ENCODE assay signal across 24 cellular contexts in the genomic region with DNA sequence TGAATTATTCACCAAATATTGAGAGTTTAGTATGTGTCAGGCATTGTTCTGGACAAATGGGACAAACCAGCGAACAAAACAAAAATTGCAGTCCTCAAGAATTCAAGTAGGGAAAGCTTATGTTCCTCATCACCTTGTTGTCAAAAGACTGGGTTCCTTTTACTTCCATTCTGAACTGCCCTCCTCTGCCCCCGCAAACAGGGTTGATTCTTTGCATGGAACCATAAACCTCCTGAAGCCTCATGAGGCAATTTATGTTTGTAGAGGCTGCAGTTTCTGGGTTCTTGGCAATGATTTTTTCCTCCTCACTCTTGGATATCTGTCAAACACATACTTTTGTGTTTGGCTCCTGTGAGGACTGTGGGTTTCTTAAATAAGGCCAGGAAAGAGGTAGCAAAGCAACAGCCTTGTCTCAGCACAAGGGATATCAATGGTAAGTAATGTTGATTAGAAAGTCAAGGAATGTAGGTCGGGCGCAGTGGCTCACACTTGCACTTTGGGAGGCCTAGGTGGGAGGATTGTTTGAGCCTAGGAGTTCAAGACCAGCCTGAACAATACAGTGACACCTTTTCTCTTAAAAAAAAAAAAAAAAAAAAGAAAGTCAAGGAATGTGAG. TPM values are rescaled to one million over a fixed set of nuclear protein-coding genes. Genes with fewer than 3 reads are reported as not detected.
DNase-seq lines count a peak whose midpoint lies in the region; ATAC-seq, FAIRE-seq and TF ChIP-seq lines count a peak whose summit lies in the region.
"Had no signal": no experiment of that assay in that cellular context is flagged by ENCODE, and none has a peak within 500 bp of the region (broad histone marks: within the 10 kb centered on the region; RNA-seq: fewer than 3 reads in every experiment).

No MANE protein-coding gene starts in this region.

- H3K4me3 Mint-ChIP-seq in astrocyte (ENCODE audit: unreplicated experiment) (no peak overlapping the region), neural progenitor cell (no peak overlapping the region)
- H3K4me3 Mint-ChIP-seq: activated CD8-positive, alpha-beta T cell treated with anti-CD3 and anti-CD28 coated beads, Interleukin-2, amount 10 ng/mL, durations not matched to agents 7 days and 5 days; activated naive CD4-positive, alpha-beta T cell treated with anti-CD3 and anti-CD28 coated beads for 36 hours; activated T-cell treated with anti-CD3 and anti-CD28 coated beads, Interleukin-2, amount 50 U/mL, for 24 hours had no signal

- H3K4me3 ChIP-seq in AG04450 (ENCODE audit: low read depth, low read length), result no peak overlapping the region
- H3K4me3 ChIP-seq in astrocyte (ENCODE audit: insufficient read depth, low read depth, low read length), result no peak overlapping the region
- H3K4me3 ChIP-seq in fibroblast of pulmonary artery (replicated peaks; ENCODE audit: low read depth, low read length), result no peak overlapping the region
- H3K4me3 ChIP-seq in neural progenitor cell, result no peak overlapping the region
- H3K4me3 ChIP-seq: BLaER1 had no signal

- TF ChIP-seq CTCF in AG04450 (IDR thresholded peaks at IDR 0.05; ENCODE audit: low read depth, low read length) (no peak), astrocyte (IDR thresholded peaks at IDR 0.05; ENCODE audit: insufficient read depth, low read depth, low read length) (no peak), fibroblast of pulmonary artery (IDR thresholded peaks at IDR 0.05; ENCODE audit: low read length, missing control alignments) (no peak), neural progenitor cell (IDR thresholded peaks at IDR 0.05) (no peak)

- no peaks in the 10 kb centered on the region for H3K9me3 Mint-ChIP-seq in astrocyte (ENCODE audit: unreplicated experiment)
- no peaks in the 10 kb centered on the region for H3K9me3 Mint-ChIP-seq in neural progenitor cell
- H3K9me3 Mint-ChIP-seq: activated naive CD4-positive, alpha-beta T cell treated with anti-CD3 and anti-CD28 coated beads for 36 hours; activated T-cell treated with anti-CD3 and anti-CD28 coated beads, Interleukin-2, amount 50 U/mL, for 24 hours had no signal

- no peak for DNase-seq in AG04450 (ENCODE audit: low read depth, low spot score)
- peak; percentile 74 for DNase-seq in astrocyte (ENCODE audit: low read depth)
- peak; percentile 62 for DNase-seq in fibroblast of pulmonary artery (ENCODE audit: low read depth)
- DNase-seq in neural progenitor cell (ENCODE audit: low spot score), result no peak
- no peak for DNase-seq in AML-193 (lab: John Stamatoyannopoulos, UW)
- no peak for DNase-seq in stimulated activated CD4-positive, alpha-beta T cell treated with anti-CD3 and anti-CD28 coated beads, Interleukin-2, amount 100 ng/mL, for 48 hours
- DNase-seq: activated CD8-positive, alpha-beta T cell treated with anti-CD3 and anti-CD28 coated beads, Interleukin-2, amount 10 ng/mL, durations not matched to agents 7 days and 5 days; activated naive CD4-positive, alpha-beta T cell treated with anti-CD3 and anti-CD28 coated beads for 36 hours; activated T-cell treated with anti-CD3 and anti-CD28 coated beads, Interleukin-2, amount 50 U/mL, for 24 hours; Calu3; MM.1S; NCI-H146; NCI-H2171 treated with DMSO at 0.1 percent for 48 hours; NCI-H69; retina had no signal

- H3K36me3 Mint-ChIP-seq in astrocyte (ENCODE audit: low read depth, unreplicated experiment) (peaks cover 24% of the 10 kb centered on the region), neural progenitor cell (peaks cover 29% of the 10 kb centered on the region)

- FAIRE-seq in astrocyte (lab: Jason Lieb, UNC), result no peak
- FAIRE-seq: A204.1 had no signal

- H3K9me3 ChIP-seq in AG04450 (ENCODE audit: control insufficient read depth, insufficient read depth, low read length) (no peaks in the 10 kb centered on the region), astrocyte (ENCODE audit: insufficient read depth, low read depth, low read length) (no peaks in the 10 kb centered on the region), neural progenitor cell (ENCODE audit: low read depth) (no peaks in the 10 kb centered on the region)
- H3K9me3 ChIP-seq: BLaER1, neutrophil had no signal

- H2AFZ ChIP-seq in astrocyte (ENCODE audit: low read depth, low read length) (no peak overlapping the region), neural progenitor cell (replicated peaks) (no peak overlapping the region)

- H3K27ac ChIP-seq in AG04450 (ENCODE audit: low read depth, low read length) (peak overlapping the region; percentile 52), astrocyte (ENCODE audit: low read depth, low read length) (no peak overlapping the region), neural progenitor cell (no peak overlapping the region)
- H3K27ac ChIP-seq: BLaER1, neutrophil had no signal

- CTCF ChIA-PET in AG04450 (lab: Charles Lee), result interaction anchor here (2.1 to 7.0 kb wide), 3 partner anchors 14 to 32 kb away, joined by 9 to 122 read pairs (median 48); a partner anchor contains a TSS

- H3K4me2 ChIP-seq in astrocyte (ENCODE audit: low read length), result no peak overlapping the region
- peak overlapping the region; percentile 32 for H3K4me2 ChIP-seq in neural progenitor cell
- H3K4me2 ChIP-seq: BLaER1 had no signal

- peaks cover 10% of the 10 kb centered on the region for H3K4me1 ChIP-seq in astrocyte (ENCODE audit: insufficient read depth, low read length)
- peaks cover 61% of the 10 kb centered on the region for H3K4me1 ChIP-seq in neural progenitor cell

- peaks cover 21% of the 10 kb centered on the region for H3K36me3 ChIP-seq in astrocyte (ENCODE audit: insufficient read depth, low read length)
- H3K36me3 ChIP-seq in neural progenitor cell, result no peaks in the 10 kb centered on the region

- H3K27me3 Mint-ChIP-seq in astrocyte (ENCODE audit: low read depth, unreplicated experiment), result no peaks in the 10 kb centered on the region
- peaks cover 2% of the 10 kb centered on the region for H3K27me3 Mint-ChIP-seq in neural progenitor cell (ENCODE audit: insufficient read depth, low read depth)
- H3K27me3 Mint-ChIP-seq: activated T-cell treated with anti-CD3 and anti-CD28 coated beads, Interleukin-2, amount 50 U/mL, for 24 hours had no signal

- no peak for ATAC-seq in GM21529 (IDR thresholded peaks at IDR 0.05; ENCODE audit: unreplicated experiment)
- no peak for ATAC-seq in HG02610 (IDR thresholded peaks at IDR 0.05; ENCODE audit: unreplicated experiment)
- ATAC-seq: activated CD4-positive, CD25-positive, alpha-beta regulatory T cell treated with anti-CD3 and anti-CD28 coated beads, Interleukin-2, amount 50 U/mL, for 24 hours; activated CD8-positive, alpha-beta T cell treated with anti-CD3 and anti-CD28 coated beads, Interleukin-2, amount 10 ng/mL, durations not matched to agents 7 days and 5 days; HCT116; left lobe of liver had no signal

- H3K9ac ChIP-seq in astrocyte (ENCODE audit: low read length) (no peak overlapping the region), neural progenitor cell (no peak overlapping the region)
- H3K9ac ChIP-seq: BLaER1 had no signal

- H4K20me1 ChIP-seq in astrocyte (ENCODE audit: insufficient read depth, low read length), result peaks cover 75% of the 10 kb centered on the region
- no peaks in the 10 kb centered on the region for H4K20me1 ChIP-seq in neural progenitor cell (ENCODE audit: low read depth)

- H3K27me3 ChIP-seq in AG04450 (ENCODE audit: control insufficient read depth, insufficient read depth, low read length), result no peaks in the 10 kb centered on the region
- H3K27me3 ChIP-seq in astrocyte (ENCODE audit: insufficient read depth, low read length), result no peaks in the 10 kb centered on the region
- H3K27me3 ChIP-seq in neural progenitor cell, result no peaks in the 10 kb centered on the region
- H3K27me3 ChIP-seq: BLaER1, neutrophil had no signal

- POLR2A ChIA-PET in AG04450 (lab: Yijun Ruan, JAX), result interaction anchor here (1.5 to 1.7 kb wide), 2 partner anchors 20 to 52 kb away, joined by 3 to 14 read pairs; no protein-coding TSS in a partner anchor

- H3K4me1 Mint-ChIP-seq in astrocyte (ENCODE audit: low read depth, unreplicated experiment), result peaks cover 38% of the 10 kb centered on the region
- peaks cover 71% of the 10 kb centered on the region for H3K4me1 Mint-ChIP-seq in neural progenitor cell

- H3F3A ChIP-seq in neural progenitor cell (ENCODE audit: low read depth), result peaks cover 58% of the 10 kb centered on the region

- peaks cover 53% of the 10 kb centered on the region for H3K79me2 ChIP-seq in astrocyte (ENCODE audit: insufficient read depth, low read length)
- peaks cover 74% of the 10 kb centered on the region for H3K79me2 ChIP-seq in neural progenitor cell (ENCODE audit: low read depth)

- H3K27ac Mint-ChIP-seq in astrocyte (ENCODE audit: unreplicated experiment), result no peak overlapping the region
- H3K27ac Mint-ChIP-seq in neural progenitor cell, result no peak overlapping the region
- H3K27ac Mint-ChIP-seq: activated CD8-positive, alpha-beta T cell treated with anti-CD3 and anti-CD28 coated beads, Interleukin-2, amount 10 ng/mL, durations not matched to agents 7 days and 5 days; activated naive CD4-positive, alpha-beta T cell treated with anti-CD3 and anti-CD28 coated beads for 36 hours had no signal

RNA-seq across cellular contexts. Expression of a gene that starts 13.9 kb away (rescaled TPM):
- 355 and 404 TPM in 2 replicates for polyA plus RNA-seq in AG04450 (2011; rRNA removed)
- polyA minus RNA-seq in AG04450 (2011; rRNA and poly(A)+ RNA removed), result 137 and 153 TPM in 2 replicates
- total RNA-seq in astrocyte (134 and 136 TPM in 2 replicates), neural progenitor cell (ENCODE audit: low replicate concordance) (197 and 219 TPM in 2 replicates)

RNA-seq across cellular contexts. Expression of a gene that starts 25.5 kb away (rescaled TPM):
- not detected in 2 replicates for polyA plus RNA-seq in AG04450 (2011; rRNA removed)
- polyA minus RNA-seq in AG04450 (2011; rRNA and poly(A)+ RNA removed), result not detected in 2 replicates
- total RNA-seq in astrocyte (not detected in 2 replicates), neural progenitor cell (ENCODE audit: low replicate concordance) (not detected in 2 replicates)
- total RNA-seq: Calu3, Daoy, left lobe of liver had no signal

RNA-seq across cellular contexts. Expression of a gene that starts 38.0 kb away (rescaled TPM):
- 0.25 and 0.37 TPM in 2 replicates for polyA plus RNA-seq in AG04450 (2011; rRNA removed)
- 0.30 and 0.41 TPM in 2 replicates for polyA minus RNA-seq in AG04450 (2011; rRNA and poly(A)+ RNA removed)
- 0.29 and 0.41 TPM in 2 replicates for total RNA-seq in astrocyte
- total RNA-seq in neural progenitor cell (ENCODE audit: low replicate concordance), result 2.8 and 4.3 TPM in 2 replicates
- total RNA-seq: activated CD8-positive, alpha-beta T cell treated with anti-CD3 and anti-CD28 coated beads, Interleukin-2, amount 10 ng/mL, durations not matched to agents 7 days and 5 days; activated naive CD4-positive, alpha-beta T cell treated with anti-CD3 and anti-CD28 coated beads for 36 hours; Daoy had no signal

RNA-seq across cellular contexts. Expression of a gene that starts 45.7 kb away (rescaled TPM):
- polyA plus RNA-seq in AG04450 (2011; rRNA removed), result 1.5 and 2.8 TPM in 2 replicates
- polyA minus RNA-seq in AG04450 (2011; rRNA and poly(A)+ RNA removed), result 2.9 and 3.1 TPM in 2 replicates
- total RNA-seq in astrocyte (23.0 and 24.4 TPM in 2 replicates), neural progenitor cell (ENCODE audit: low replicate concordance) (6.2 and 7.2 TPM in 2 replicates)

RNA-seq across cellular contexts. Expression of a gene that starts 58.3 kb away (rescaled TPM):
- polyA plus RNA-seq in AG04450 (2011; rRNA removed), result 741 and 845 TPM in 2 replicates
- 1,089 and 1,312 TPM in 2 replicates for polyA minus RNA-seq in AG04450 (2011; rRNA and poly(A)+ RNA removed)
- total RNA-seq in astrocyte, result 484 and 612 TPM in 2 replicates
- total RNA-seq in neural progenitor cell (ENCODE audit: low replicate concordance), result 1,779 and 2,341 TPM in 2 replicates

Comparison
In these comparisons a context has a peak if more than half of its experiments do, and no peak if none do; other contexts are left out.
1. DNase-seq: peak in astrocyte (single experiment) and fibroblast of pulmonary artery (single experiment); none in AG04450 (single experiment), neural progenitor cell (single experiment), AML-193 (0 of 2) and stimulated activated CD4-positive, alpha-beta T cell treated with anti-CD3 and anti-CD28 coated beads, Interleukin-2, amount 100 ng/mL, for 48 hours (0 of 2).